Comparison of ENCODE assay signal across 8 cellular contexts in genomic region chr2:199463708-199464613, GRCh38. TPM values are rescaled to one million over a fixed set of nuclear protein-coding genes. Genes with fewer than 3 reads are reported as not detected.
DNase-seq lines count a peak whose midpoint lies in the region; ATAC-seq and TF ChIP-seq lines count a peak whose summit lies in the region.

No MANE protein-coding gene starts in this region.

- POLR2A ChIA-PET in PC-3 (lab: Charles Lee; ENCODE audit: unreplicated experiment): no interaction called here

- no peak for ATAC-seq in PC-3
- ATAC-seq in HG02798 (IDR thresholded peaks at IDR 0.05; ENCODE audit: poor library complexity, unreplicated experiment): no peak
- no peak for ATAC-seq in activated CD4-positive, CD25-positive, alpha-beta regulatory T cell treated with anti-CD3 and anti-CD28 coated beads, Interleukin-2, amount 50 U/mL, for 24 hours
- no peak for ATAC-seq in HG02840 (IDR thresholded peaks at IDR 0.05; ENCODE audit: low FRiP score, unreplicated experiment)

- CTCF ChIA-PET in PC-3 (lab: Charles Lee): no interaction called here

- H2AFZ ChIP-seq in PC-3 (ENCODE audit: low read length): peak overlapping the region; percentile 100

- peaks cover 13% of the 10 kb centered on the region; the same call in 1 of the 2 replicates for H3K27me3 ChIP-seq in PC-3 (ENCODE audit: low read length)

- no peak overlapping the region for H3K27ac ChIP-seq in PC-3 (ENCODE audit: low read length)

- H3K4me3 ChIP-seq in PC-3 (ENCODE audit: low read length) (peak overlapping the region; percentile 84), epithelial cell of proximal tubule (ENCODE audit: low read depth, low read length) (peak overlapping the region; percentile 71)

- intact Hi-C loops in PC-3 (cut with micrococcal nuclease): no loop called here

- H3K4me1 ChIP-seq in PC-3 (ENCODE audit: insufficient read depth, low read length): peaks cover 10% of the 10 kb centered on the region

- TF ChIP-seq CTCF in PC-3 (conservative IDR thresholded peaks at IDR 0.05; ENCODE audit: low read depth, low read length) (no peak), epithelial cell of proximal tubule (conservative IDR thresholded peaks at IDR 0.05; ENCODE audit: low read depth, low read length) (no peak)

- H3F3A ChIP-seq in PC-3 (ENCODE audit: low read length, unreplicated experiment): no peaks in the 10 kb centered on the region

- H3K9me3 ChIP-seq in PC-3 (ENCODE audit: low read length): no peaks in the 10 kb centered on the region

- H3K36me3 ChIP-seq in PC-3 (ENCODE audit: low read depth, low read length): no peaks in the 10 kb centered on the region

- no peaks in the 10 kb centered on the region for H3K9me2 ChIP-seq in PC-3 (replicated peaks; ENCODE audit: low read length)

- H3K79me2 ChIP-seq in PC-3 (ENCODE audit: low read length): no peaks in the 10 kb centered on the region

- H3K9ac ChIP-seq in PC-3 (ENCODE audit: low read length): 0 out of 2 replicates have a peak overlapping the region, but pooled peaks have one; percentile 68

- H4K20me1 ChIP-seq in PC-3 (ENCODE audit: low read length): no peaks in the 10 kb centered on the region

- peak overlapping the region; percentile 98 for H3K4me2 ChIP-seq in PC-3 (ENCODE audit: low read length)

- BruUV-seq in PC-3 (replicated peaks; lab: Mats Ljungman, UMichigan): no TSS peak

- DNase-seq in CD1c-positive myeloid dendritic cell (ENCODE audit: extremely low spot score) (peak; percentile 6), PC-3 (no peak), epithelial cell of proximal tubule (ENCODE audit: low read depth) (no peak), occipital lobe (lab: John Stamatoyannopoulos, UW) (peak; percentile 17), RPMI8226 (no peak)

RNA-seq across cellular contexts. Expression of gene SATB2, which starts 6.2 kb away (rescaled TPM):
- 3.0 and 5.1 TPM in 2 replicates for total RNA-seq in PC-3 (2014; rRNA removed)
- 1.8 and 2.7 TPM in 2 replicates for total RNA-seq in epithelial cell of proximal tubule
- total RNA-seq in occipital lobe: 532 TPM

Comparison
In these comparisons a context has a peak if more than half of its experiments do, and no peak if none do; other contexts are left out.
1. DNase-seq: peak in CD1c-positive myeloid dendritic cell (single experiment) and occipital lobe (single experiment); none in PC-3 (single experiment), epithelial cell of proximal tubule (single experiment) and RPMI8226 (single experiment).
2. RNA of gene SATB2, which starts 6.2 kb away (total RNA-seq): 532 TPM in occipital lobe (single experiment); 3.0 to 5.1 TPM in PC-3 and 1.8 to 2.7 TPM in epithelial cell of proximal tubule; every median in the first group is over 10 times any median in the second.